1 cellular context compared by ENCODE assay signal in genomic region chr13:46577656-46578589, GRCh38.
TF ChIP-seq lines count a peak whose summit lies in the region.

No MANE protein-coding gene starts in this region.

TF ChIP-seq in GM23338, 12 proteins besides CTCF, POLR2A, EP300 and RAD21 (continued from another document):
- TF ChIP-seq ZNF462 (CRISPR knock-in tag; IDR thresholded peaks at IDR 0.05) (no peak), POLR2AphosphoS5 (IDR thresholded peaks at IDR 0.05; ENCODE audit: low read depth) (no peak), STAT1 (IDR thresholded peaks at IDR 0.05; ENCODE audit: unreplicated experiment) (no peak), CREB1 (CRISPR knock-in tag; IDR thresholded peaks at IDR 0.05; ENCODE audit: low read depth) (no peak), ZNF331 (CRISPR knock-in tag; IDR thresholded peaks at IDR 0.05; ENCODE audit: low read depth) (no peak), REST (IDR thresholded peaks at IDR 0.05; ENCODE audit: unreplicated experiment) (no peak), ZNF114 (CRISPR knock-in tag; IDR thresholded peaks at IDR 0.05) (no peak), NANOG (IDR thresholded peaks at IDR 0.05; ENCODE audit: borderline replicate concordance) (no peak)
